1 cellular context compared by ENCODE assay signal in genomic region chr14:93957751-93958566, GRCh38.
TF ChIP-seq lines count a peak whose summit lies in the region.

No MANE protein-coding gene starts in this region.

TF ChIP-seq in HCT116, 20 proteins besides CTCF, POLR2A, EP300 and RAD21:
- no peak for TF ChIP-seq EGR1 (IDR thresholded peaks at IDR 0.05; ENCODE audit: low read depth)
- no peak for TF ChIP-seq SP1 (IDR thresholded peaks at IDR 0.05; ENCODE audit: low read depth)
- TF ChIP-seq POLR2AphosphoS5 (IDR thresholded peaks at IDR 0.05; ENCODE audit: low read depth, low read length), result no peak
- no peak for TF ChIP-seq EZH2phosphoT487 (IDR thresholded peaks at IDR 0.05; ENCODE audit: borderline replicate concordance)
- TF ChIP-seq ELF1 (IDR thresholded peaks at IDR 0.05; ENCODE audit: borderline replicate concordance, low read depth), result no peak
- TF ChIP-seq MAX (IDR thresholded peaks at IDR 0.05), result no peak
- TF ChIP-seq REST (IDR thresholded peaks at IDR 0.05; ENCODE audit: low read depth), result no peak
- TF ChIP-seq JUND (IDR thresholded peaks at IDR 0.05), result no peak
- no peak for TF ChIP-seq ZNF274 (IDR thresholded peaks at IDR 0.05; ENCODE audit: low read depth, low read length)
- TF ChIP-seq EZH2 (IDR thresholded peaks at IDR 0.05), result no peak
- no peak for TF ChIP-seq SRF (IDR thresholded peaks at IDR 0.05; ENCODE audit: low read depth)
- TF ChIP-seq ATF3 (IDR thresholded peaks at IDR 0.05), result no peak
- TF ChIP-seq SIN3A (IDR thresholded peaks at IDR 0.05; ENCODE audit: low read depth), result no peak
- TF ChIP-seq ZFX (IDR thresholded peaks at IDR 0.05), result no peak
- no peak for TF ChIP-seq ZBTB33 (IDR thresholded peaks at IDR 0.05; ENCODE audit: extremely low read depth, insufficient replicate concordance, low read length)
- TF ChIP-seq YY1 (IDR thresholded peaks at IDR 0.05; ENCODE audit: extremely low read depth, insufficient replicate concordance, low read depth, low read length), result no peak
- no peak for TF ChIP-seq TCF7L2 (IDR thresholded peaks at IDR 0.05; ENCODE audit: borderline replicate concordance, extremely low read depth, insufficient read depth, insufficient read length)
- no peak for TF ChIP-seq CEBPB (IDR thresholded peaks at IDR 0.05; ENCODE audit: low read depth)
- no peak for TF ChIP-seq CBX3 (IDR thresholded peaks at IDR 0.05; ENCODE audit: low read depth)
